26 cellular contexts compared by ENCODE assay signal in the genomic region with DNA sequence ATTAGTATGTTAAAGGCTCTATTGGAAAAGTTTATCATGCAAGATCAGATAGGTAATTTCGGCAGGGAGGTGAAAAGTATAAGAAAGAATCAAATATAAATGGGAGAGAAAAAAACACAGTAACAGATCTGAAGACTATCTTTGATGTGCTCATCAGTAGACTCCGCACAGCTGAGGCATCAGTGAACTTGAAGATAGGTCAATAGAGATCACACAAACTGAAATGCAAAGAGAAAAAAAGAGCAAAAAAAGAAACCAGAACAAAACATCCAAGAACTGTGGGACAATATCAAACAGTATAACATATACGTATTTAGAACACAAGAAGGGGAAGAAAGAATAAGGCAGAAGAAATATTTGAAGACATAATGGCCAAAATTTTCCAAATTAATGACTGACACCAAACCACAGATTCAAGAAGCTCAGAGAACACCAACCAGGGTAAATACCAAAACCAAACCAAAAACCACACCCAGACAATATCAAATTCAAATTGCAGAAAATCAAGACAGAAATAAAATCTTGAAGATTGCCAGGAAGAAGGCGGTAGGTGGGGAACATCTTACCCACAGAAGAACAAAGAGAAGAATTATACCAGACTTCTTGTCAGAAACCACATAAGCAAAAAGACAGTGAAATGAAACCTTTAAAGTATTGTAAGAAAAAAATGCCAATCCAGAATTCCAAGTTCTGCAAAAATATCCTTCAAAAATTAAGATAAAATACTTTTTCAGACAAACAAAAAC. TPM values are rescaled to one million over a fixed set of nuclear protein-coding genes. Genes with fewer than 3 reads are reported as not detected.
DNase-seq lines count a peak whose midpoint lies in the region; ATAC-seq and TF ChIP-seq lines count a peak whose summit lies in the region.
"Had no signal": no experiment of that assay in that cellular context is flagged by ENCODE, and none has a peak within 500 bp of the region (broad histone marks: within the 10 kb centered on the region; RNA-seq: fewer than 3 reads in every experiment).

No MANE protein-coding gene starts in this region.

- POLR2A ChIA-PET in activated CD8-positive, alpha-beta T cell treated with anti-CD3 and anti-CD28 coated beads for 36 hours (lab: Charles Lee), result no interaction called here
- POLR2A ChIA-PET in activated CD8-positive, alpha-beta T cell treated with anti-CD3 and anti-CD28 coated beads, Interleukin-2, amount 10 ng/mL, durations not matched to agents 7 days and 5 days (lab: Charles Lee), result no interaction called here
- POLR2A ChIA-PET in CD4-positive, alpha-beta memory T cell (lab: Charles Lee; ENCODE audit: partially characterized antibody), result no interaction called here

- intact Hi-C loops in activated CD8-positive, alpha-beta T cell treated with anti-CD3 and anti-CD28 coated beads for 36 hours (cut with micrococcal nuclease), result no loop called here
- intact Hi-C loops in CD4-positive, alpha-beta memory T cell (cut with micrococcal nuclease), result no loop called here

- TF ChIP-seq CTCF in activated CD8-positive, alpha-beta T cell treated with anti-CD3 and anti-CD28 coated beads for 36 hours (IDR thresholded peaks at IDR 0.05), result no peak
- TF ChIP-seq CTCF in suprapubic skin (IDR thresholded peaks at IDR 0.05), result no peak

- H3K27ac ChIP-seq in CD4-positive, alpha-beta memory T cell (ENCODE audit: low read depth, low read length), result no peak overlapping the region
- no peak overlapping the region for H3K27ac ChIP-seq in suprapubic skin
- H3K27ac ChIP-seq: 22Rv1, BLaER1, PC-9, SJCRH30 had no signal

- no peak for TF ChIP-seq POLR2A in suprapubic skin (IDR thresholded peaks at IDR 0.05)

- TF ChIP-seq EP300 in suprapubic skin (IDR thresholded peaks at IDR 0.05), result no peak

- no peaks in the 10 kb centered on the region for H3K36me3 Mint-ChIP-seq in activated CD8-positive, alpha-beta T cell treated with anti-CD3 and anti-CD28 coated beads for 36 hours (ENCODE audit: low read depth)
- H3K36me3 Mint-ChIP-seq in activated CD8-positive, alpha-beta T cell treated with anti-CD3 and anti-CD28 coated beads, Interleukin-2, amount 10 ng/mL, durations not matched to agents 7 days and 5 days (ENCODE audit: low read depth), result no peaks in the 10 kb centered on the region
- no peaks in the 10 kb centered on the region for H3K36me3 Mint-ChIP-seq in CD4-positive, alpha-beta memory T cell
- peaks cover 2% of the 10 kb centered on the region for H3K36me3 Mint-ChIP-seq in activated naive CD8-positive, alpha-beta T cell
- H3K36me3 Mint-ChIP-seq in central memory CD8-positive, alpha-beta T cell (ENCODE audit: insufficient read depth), result peaks cover 5% of the 10 kb centered on the region
- H3K36me3 Mint-ChIP-seq: CD4-positive, CD25-positive, alpha-beta regulatory T cell had no signal

- no peaks in the 10 kb centered on the region for H3K27me3 Mint-ChIP-seq in activated CD8-positive, alpha-beta T cell treated with anti-CD3 and anti-CD28 coated beads for 36 hours
- H3K27me3 Mint-ChIP-seq in activated CD8-positive, alpha-beta T cell treated with anti-CD3 and anti-CD28 coated beads, Interleukin-2, amount 10 ng/mL, durations not matched to agents 7 days and 5 days (ENCODE audit: low read depth), result peaks cover 3% of the 10 kb centered on the region
- H3K27me3 Mint-ChIP-seq in CD4-positive, alpha-beta memory T cell, result peaks cover 0 to 1% of the 10 kb centered on the region in 2 donors
- H3K27me3 Mint-ChIP-seq in activated naive CD8-positive, alpha-beta T cell, result no peaks in the 10 kb centered on the region
- no peaks in the 10 kb centered on the region for H3K27me3 Mint-ChIP-seq in central memory CD8-positive, alpha-beta T cell

- H3K9me3 Mint-ChIP-seq in activated CD8-positive, alpha-beta T cell treated with anti-CD3 and anti-CD28 coated beads for 36 hours, result no peaks in the 10 kb centered on the region
- H3K9me3 Mint-ChIP-seq in activated CD8-positive, alpha-beta T cell treated with anti-CD3 and anti-CD28 coated beads, Interleukin-2, amount 10 ng/mL, durations not matched to agents 7 days and 5 days (ENCODE audit: insufficient read depth), result no peaks in the 10 kb centered on the region
- H3K9me3 Mint-ChIP-seq in CD4-positive, alpha-beta memory T cell, result peaks cover 0 to 5% (median 0%) of the 10 kb centered on the region in 8 donors
- no peaks in the 10 kb centered on the region for H3K9me3 Mint-ChIP-seq in activated naive CD8-positive, alpha-beta T cell (ENCODE audit: low read depth)
- no peaks in the 10 kb centered on the region for H3K9me3 Mint-ChIP-seq in central memory CD8-positive, alpha-beta T cell
- H3K9me3 Mint-ChIP-seq: HFFc6 had no signal

- no peak overlapping the region for H3K4me3 ChIP-seq in CD4-positive, alpha-beta memory T cell (ENCODE audit: low read length in 2 of 2)
- no peak overlapping the region for H3K4me3 ChIP-seq in suprapubic skin
- H3K4me3 ChIP-seq: BLaER1, HAP-1, MG63, PC-9, SJCRH30 had no signal

- H3K27me3 ChIP-seq in CD4-positive, alpha-beta memory T cell (ENCODE audit: insufficient read depth, low read length), result no peaks in the 10 kb centered on the region
- H3K27me3 ChIP-seq in suprapubic skin, result no peaks in the 10 kb centered on the region
- H3K27me3 ChIP-seq: MG63, SJCRH30 had no signal

- peaks cover 22% of the 10 kb centered on the region for H3K4me1 Mint-ChIP-seq in activated CD8-positive, alpha-beta T cell treated with anti-CD3 and anti-CD28 coated beads for 36 hours (ENCODE audit: low read depth)
- peaks cover 8% of the 10 kb centered on the region for H3K4me1 Mint-ChIP-seq in activated CD8-positive, alpha-beta T cell treated with anti-CD3 and anti-CD28 coated beads, Interleukin-2, amount 10 ng/mL, durations not matched to agents 7 days and 5 days (ENCODE audit: low read depth)
- peaks cover 11 to 23% (median 13%) of the 10 kb centered on the region in 4 donors for H3K4me1 Mint-ChIP-seq in CD4-positive, alpha-beta memory T cell
- H3K4me1 Mint-ChIP-seq in activated naive CD8-positive, alpha-beta T cell (ENCODE audit: low read depth), result peaks cover 39% of the 10 kb centered on the region
- H3K4me1 Mint-ChIP-seq in central memory CD8-positive, alpha-beta T cell, result peaks cover 8% of the 10 kb centered on the region

- peaks cover 5% of the 10 kb centered on the region for H3K4me1 ChIP-seq in CD4-positive, alpha-beta memory T cell (ENCODE audit: insufficient read depth, low read length)
- H3K4me1 ChIP-seq in suprapubic skin, result no peaks in the 10 kb centered on the region
- H3K4me1 ChIP-seq: BLaER1, Caco-2, HAP-1, SJCRH30 had no signal

- WGBS in suprapubic skin, result 56% methylated on average over 4 of the region's 4 CpGs

- no peak for DNase-seq in activated CD8-positive, alpha-beta T cell treated with anti-CD3 and anti-CD28 coated beads for 36 hours
- DNase-seq in activated CD8-positive, alpha-beta T cell treated with anti-CD3 and anti-CD28 coated beads, Interleukin-2, amount 10 ng/mL, durations not matched to agents 7 days and 5 days, result no peak
- DNase-seq in CD4-positive, alpha-beta memory T cell, result peak in 4 of 5 donors; percentile 9 to 18 (median 12)
- DNase-seq in central memory CD8-positive, alpha-beta T cell (ENCODE audit: low spot score in 2 of 2), result no peak
- DNase-seq in anterior cingulate cortex (lab: John Stamatoyannopoulos, UW), result no peak
- no peak for DNase-seq in suprapubic skin (ENCODE audit: low spot score in 2 of 2)
- DNase-seq in AG08396 (ENCODE audit: low spot score), result no peak
- DNase-seq: Caco-2; GOT3; HFFc6; KG1; MG63; NCI-H2029 treated with DMSO at 0.1 percent for 48 hours; NCI-H446 treated with DMSO at 0.1 percent for 48 hours; NCI-H526; NCI-H82; NK-92 treated with Interleukin-12 subunit alpha and Interleukin-12 subunit beta, amount 100 ng/mL, for 24 hours; PC-9; SJCRH30 had no signal

- no peak overlapping the region for H3K4me3 Mint-ChIP-seq in activated CD8-positive, alpha-beta T cell treated with anti-CD3 and anti-CD28 coated beads for 36 hours
- H3K4me3 Mint-ChIP-seq in activated CD8-positive, alpha-beta T cell treated with anti-CD3 and anti-CD28 coated beads, Interleukin-2, amount 10 ng/mL, durations not matched to agents 7 days and 5 days, result no peak overlapping the region
- peak overlapping the region in 7 of 8 donors; percentile 14 to 74 (median 52) for H3K4me3 Mint-ChIP-seq in CD4-positive, alpha-beta memory T cell
- H3K4me3 Mint-ChIP-seq in activated naive CD8-positive, alpha-beta T cell, result peak overlapping the region; percentile 61
- no peak overlapping the region for H3K4me3 Mint-ChIP-seq in central memory CD8-positive, alpha-beta T cell
- H3K4me3 Mint-ChIP-seq: HFFc6 had no signal

- H3K27ac Mint-ChIP-seq in activated CD8-positive, alpha-beta T cell treated with anti-CD3 and anti-CD28 coated beads for 36 hours, result peak overlapping the region; percentile 34
- H3K27ac Mint-ChIP-seq in activated CD8-positive, alpha-beta T cell treated with anti-CD3 and anti-CD28 coated beads, Interleukin-2, amount 10 ng/mL, durations not matched to agents 7 days and 5 days, result no peak overlapping the region
- peak overlapping the region in 6 of 7 donors; percentile 15 to 84 (median 44) for H3K27ac Mint-ChIP-seq in CD4-positive, alpha-beta memory T cell
- H3K27ac Mint-ChIP-seq in activated naive CD8-positive, alpha-beta T cell, result peak overlapping the region; percentile 22
- H3K27ac Mint-ChIP-seq in central memory CD8-positive, alpha-beta T cell (ENCODE audit: low read depth), result peak overlapping the region; percentile 17
- H3K27ac Mint-ChIP-seq: HFFc6 had no signal

- no peaks in the 10 kb centered on the region for H3K36me3 ChIP-seq in CD4-positive, alpha-beta memory T cell (ENCODE audit: insufficient read depth, low read length)
- no peaks in the 10 kb centered on the region for H3K36me3 ChIP-seq in suprapubic skin
- H3K36me3 ChIP-seq: BLaER1, HAP-1, MG63, SJCRH30 had no signal

- CTCF ChIA-PET in activated CD8-positive, alpha-beta T cell treated with anti-CD3 and anti-CD28 coated beads for 36 hours (lab: Charles Lee), result no interaction called here
- CTCF ChIA-PET in activated CD8-positive, alpha-beta T cell treated with anti-CD3 and anti-CD28 coated beads, Interleukin-2, amount 10 ng/mL, durations not matched to agents 7 days and 5 days (lab: Charles Lee), result no interaction called here
- CTCF ChIA-PET in CD4-positive, alpha-beta memory T cell (lab: Charles Lee; ENCODE audit: partially characterized antibody), result no interaction called here

- ATAC-seq in activated CD8-positive, alpha-beta T cell treated with anti-CD3 and anti-CD28 coated beads for 36 hours, result no peak
- ATAC-seq in activated CD8-positive, alpha-beta T cell treated with anti-CD3 and anti-CD28 coated beads, Interleukin-2, amount 10 ng/mL, durations not matched to agents 7 days and 5 days, result no peak
- ATAC-seq in central memory CD8-positive, alpha-beta T cell (replicated peaks; ENCODE audit: extremely low read depth, poor library complexity, severe bottlenecking), result no peak
- ATAC-seq: Right ventricle myocardium inferior had no signal

- H3K9me3 ChIP-seq in CD4-positive, alpha-beta memory T cell (ENCODE audit: control insufficient read depth in 1 of 2, low read length in 2 of 2), result no peaks in the 10 kb centered on the region
- no peaks in the 10 kb centered on the region for H3K9me3 ChIP-seq in suprapubic skin
- H3K9me3 ChIP-seq: BLaER1, Caco-2, HAP-1, MG63, SJCRH30 had no signal

RNA-seq across cellular contexts. Expression of a gene that starts 29.0 kb away (rescaled TPM):
- under 1 TPM; 0.60 to 0.92 TPM for total RNA-seq in activated CD8-positive, alpha-beta T cell treated with anti-CD3 and anti-CD28 coated beads for 36 hours
- under 1 TPM; 0.44 to 0.61 TPM for total RNA-seq in activated CD8-positive, alpha-beta T cell treated with anti-CD3 and anti-CD28 coated beads, Interleukin-2, amount 10 ng/mL, durations not matched to agents 7 days and 5 days
- under 1 TPM; 0.35 to 0.78 TPM for total RNA-seq in CD4-positive, alpha-beta memory T cell
- polyA plus RNA-seq in CD4-positive, alpha-beta memory T cell, result not detected
- 1 to 10 TPM in 1 of 4 donors, under 1 TPM in 2, not detected in 1; 0.49 to 1.9 (median 0.64) TPM for total RNA-seq in suprapubic skin
- total RNA-seq: Caco-2, HFFc6, RPMI7951 had no signal

RNA-seq across cellular contexts. Expression of a gene that starts 35.2 kb away (rescaled TPM):
- 10 to 100 TPM; 30.0 to 33.0 TPM for total RNA-seq in activated CD8-positive, alpha-beta T cell treated with anti-CD3 and anti-CD28 coated beads for 36 hours
- 10 to 100 TPM; 26.9 to 28.0 TPM for total RNA-seq in activated CD8-positive, alpha-beta T cell treated with anti-CD3 and anti-CD28 coated beads, Interleukin-2, amount 10 ng/mL, durations not matched to agents 7 days and 5 days
- 10 to 100 TPM; 13.4 TPM for total RNA-seq in CD4-positive, alpha-beta memory T cell
- polyA plus RNA-seq in CD4-positive, alpha-beta memory T cell, result 10 to 100 TPM; 16.9 to 17.8 TPM
- 10 to 100 TPM; 12.4 to 25.2 (median 22.0) TPM for total RNA-seq in suprapubic skin

RNA-seq across cellular contexts. Expression of a gene that starts 44.3 kb away (rescaled TPM):
- 1 to 10 TPM; 4.0 to 5.2 TPM for total RNA-seq in activated CD8-positive, alpha-beta T cell treated with anti-CD3 and anti-CD28 coated beads for 36 hours
- 1 to 10 TPM in 1 of 2 experiments, under 1 TPM in 1; 0.87 to 1.5 TPM for total RNA-seq in activated CD8-positive, alpha-beta T cell treated with anti-CD3 and anti-CD28 coated beads, Interleukin-2, amount 10 ng/mL, durations not matched to agents 7 days and 5 days
- total RNA-seq in CD4-positive, alpha-beta memory T cell, result 1 to 10 TPM; 1.9 to 2.2 TPM
- polyA plus RNA-seq in CD4-positive, alpha-beta memory T cell, result under 1 TPM in 1 of 2 donors, not detected in 1; 0.66 TPM
- total RNA-seq in suprapubic skin, result 1 to 10 TPM; 1.0 to 3.6 (median 3.4) TPM
- total RNA-seq: Caco-2, PC-9 had no signal

Comparison
In these comparisons a context has a peak if more than half of its experiments do, and no peak if none do; other contexts are left out.
1. DNase-seq: peak in CD4-positive, alpha-beta memory T cell (4 of 5); none in activated CD8-positive, alpha-beta T cell treated with anti-CD3 and anti-CD28 coated beads for 36 hours (single experiment), activated CD8-positive, alpha-beta T cell treated with anti-CD3 and anti-CD28 coated beads, Interleukin-2, amount 10 ng/mL, durations not matched to agents 7 days and 5 days (single experiment), central memory CD8-positive, alpha-beta T cell (0 of 2), anterior cingulate cortex (0 of 58), suprapubic skin (0 of 2) and AG08396 (single experiment).
2. H3K4me3 Mint-ChIP-seq: peak in CD4-positive, alpha-beta memory T cell (7 of 8) and activated naive CD8-positive, alpha-beta T cell (single experiment); none in activated CD8-positive, alpha-beta T cell treated with anti-CD3 and anti-CD28 coated beads for 36 hours (single experiment), activated CD8-positive, alpha-beta T cell treated with anti-CD3 and anti-CD28 coated beads, Interleukin-2, amount 10 ng/mL, durations not matched to agents 7 days and 5 days (single experiment) and central memory CD8-positive, alpha-beta T cell (single experiment).